Comparison of ENCODE assay signal across 26 cellular contexts in genomic region chr1:39915499-39916129, GRCh38. TPM values are rescaled to one million over a fixed set of nuclear protein-coding genes. Genes with fewer than 3 reads are reported as not detected.
"Had no signal": no experiment of that assay in that cellular context is flagged by ENCODE, and none has a peak within 500 bp of the region (broad histone marks: within the 10 kb centered on the region; RNA-seq: fewer than 3 reads in every experiment).

No MANE protein-coding gene starts in this region.

- H3K36me3 ChIP-seq: sigmoid colon, suprapubic skin, thyroid gland, upper lobe of left lung, vagina had no signal

- H3K27ac ChIP-seq: foreskin keratinocyte, parathyroid adenoma, psoas muscle, sigmoid colon, skin epidermis, suprapubic skin, thyroid gland, upper lobe of left lung, vagina had no signal

- FAIRE-seq: colon, endothelial cell of umbilical vein, keratinocyte had no signal

- ATAC-seq: foreskin keratinocyte; left cardiac atrium; left ventricle myocardium superior; naive thymus-derived CD4-positive, alpha-beta T cell; psoas muscle had no signal

- H3K9me3 ChIP-seq: psoas muscle, sigmoid colon, suprapubic skin, thyroid gland, upper lobe of left lung, vagina had no signal

- H3K4me1 Mint-ChIP-seq: endodermal cell, immature natural killer cell had no signal

- H3K9me3 Mint-ChIP-seq: immature natural killer cell; naive thymus-derived CD4-positive, alpha-beta T cell; nephron progenitor cell had no signal

- H3K79me2 ChIP-seq: parathyroid adenoma had no signal

- H3K27me3 ChIP-seq: foreskin keratinocyte, sigmoid colon, suprapubic skin, thyroid gland, upper lobe of left lung, vagina had no signal

- H3K27ac Mint-ChIP-seq: endodermal cell; immature natural killer cell; naive thymus-derived CD4-positive, alpha-beta T cell; nephron progenitor cell had no signal

- H3K9ac ChIP-seq: parathyroid adenoma had no signal

- H2AFZ ChIP-seq: parathyroid adenoma had no signal

- H3K4me3 Mint-ChIP-seq: endodermal cell; immature natural killer cell; naive thymus-derived CD4-positive, alpha-beta T cell; nephron progenitor cell had no signal

- H3K4me3 ChIP-seq: lung, psoas muscle, sigmoid colon, skin epidermis, suprapubic skin, thyroid gland, upper lobe of left lung, vagina had no signal

- DNase-seq: dermis blood vessel endothelial cell; endodermal cell; erythroblast; foreskin keratinocyte; immature natural killer cell; left cardiac atrium; left ventricle myocardium superior; mesenchymal stem cell; midbrain; naive thymus-derived CD4-positive, alpha-beta T cell; nephron progenitor cell; retina; sigmoid colon; stimulated activated CD4-positive, alpha-beta T cell treated with anti-CD3 and anti-CD28 coated beads, Interleukin-12 subunit alpha, Interleukin-12 subunit beta, amount 100 ng/mL, for 4 hours; stimulated activated naive CD4-positive, alpha-beta T cell treated with Interleukin-2 at 50 U/mL for 16 hours; thyroid gland; upper lobe of left lung had no signal

- H3K4me1 ChIP-seq: foreskin keratinocyte, parathyroid adenoma, psoas muscle, sigmoid colon, upper lobe of left lung, vagina had no signal

RNA-seq across cellular contexts. Expression of gene MFSD2A, which starts 39.3 kb away (rescaled TPM):
- total RNA-seq: dermis blood vessel endothelial cell had no signal
